In genomic region chr22:16781764-16782329, GRCh38 we compare ENCODE assay signal across 9 cellular contexts. TPM values are rescaled to one million over a fixed set of nuclear protein-coding genes. Genes with fewer than 3 reads are reported as not detected.
"Had no signal": no experiment of that assay in that cellular context is flagged by ENCODE, and none has a peak within 500 bp of the region (broad histone marks: within the 10 kb centered on the region; RNA-seq: fewer than 3 reads in every experiment).

No MANE protein-coding gene starts in this region.

- H3K4me3 Mint-ChIP-seq: GM23338, H9, IgD-negative memory B cell had no signal

- H3K27ac Mint-ChIP-seq: GM23338, H9, IgD-negative memory B cell had no signal

- DNase-seq: H9, HCEC 1CT, KG1 had no signal

- H3K4me2 ChIP-seq: GM23338 had no signal

- ATAC-seq: GM23338 had no signal

- H2AFZ ChIP-seq: GM23338 had no signal

- FAIRE-seq: H1, H54, HTR-8/SVneo had no signal

- H3K9me3 Mint-ChIP-seq: IgD-negative memory B cell had no signal

- H3K4me1 Mint-ChIP-seq: GM23338, H9 had no signal

- H3K4me3 ChIP-seq: GM23338 had no signal

RNA-seq across cellular contexts. Expression of gene XKR3, which starts 43.4 kb away (rescaled TPM):
- total RNA-seq: GM23338, H9, HT-29 had no signal
- polyA plus RNA-seq: GM23338, H1, IgD-negative memory B cell had no signal
